Comparison of ENCODE assay signal across 8 cellular contexts in genomic region chr9:119556129-119556875, GRCh38.
A peak's percentile ranks its signal among the peaks of the same experiment; 100 is the strongest.
DNase-seq lines count a peak whose midpoint lies in the region; ATAC-seq, FAIRE-seq and TF ChIP-seq lines count a peak whose summit lies in the region.

No MANE protein-coding gene starts in this region.

- H3K4me3 ChIP-seq in GM12875 (ENCODE audit: low read depth, low read length) (no peak overlapping the region), HFF-Myc (replicated peaks; ENCODE audit: low read depth, low read length) (peak overlapping the region; percentile 9; the same call in 1 of the 2 replicates), MG63 (peak overlapping the region; percentile 19), SJSA1 (no peak overlapping the region), GM12878 (no peak overlapping the region), iPS DF 6.9 (ENCODE audit: low read length) (no peak overlapping the region), sigmoid colon (peak overlapping the region in 3 of 4 donors; percentile 29 to 35 (median 34))
- no peak overlapping the region for H3K4me3 ChIP-seq in effector memory CD4-positive, alpha-beta T cell (ENCODE audit: insufficient read depth, low read depth, low read length, poor library complexity, severe bottlenecking)

- TF ChIP-seq POLR2A in GM12878 (IDR thresholded peaks at IDR 0.05; ENCODE audit: low read depth, low read length) = no peak
- TF ChIP-seq POLR2A in sigmoid colon (IDR thresholded peaks at IDR 0.05) = no peak

- POLR2A ChIA-PET in GM12878 (lab: Charles Lee) = no interaction called here

- peak; percentile 20 for DNase-seq in HFF-Myc (ENCODE audit: extremely low read depth, low read depth)
- peak; percentile 66 for DNase-seq in MG63
- peak; percentile 15 to 56 for DNase-seq in SJSA1 (ENCODE audit: low read depth in 1 of 2, low spot score in 2 of 2)
- DNase-seq in GM12878 (ENCODE audit: low read depth, low spot score) = no peak
- peak; percentile 63 for DNase-seq in iPS DF 6.9 (ENCODE audit: low read depth, low spot score)
- DNase-seq in sigmoid colon = peak; percentile 76
- no peak for DNase-seq in effector memory CD4-positive, alpha-beta T cell

- TF ChIP-seq RAD21 in GM12878 (IDR thresholded peaks at IDR 0.05; ENCODE audit: insufficient read depth, low read depth, low read length) = peak; percentile 72

- in situ Hi-C loops in GM12878 (cut with MboI) = no loop called here

- H3K27ac ChIP-seq in SJSA1 (no peak overlapping the region), GM12878 (ENCODE audit: control insufficient read depth, insufficient read depth) (no peak overlapping the region), iPS DF 6.9 (ENCODE audit: low read length) (no peak overlapping the region), sigmoid colon (no peak overlapping the region)
- H3K27ac ChIP-seq in effector memory CD4-positive, alpha-beta T cell (ENCODE audit: insufficient read depth, low read length, poor library complexity, severe bottlenecking) = no peak overlapping the region

- WGBS in GM12878 (ENCODE audit: insufficient coverage, insufficient replicate concordance, low lambda C conversion rate, missing lambda C conversion rate) = 5% methylated on average over 31 of the region's 31 CpGs
- no CpG with 5 or more reads among the region's 31 CpGs for WGBS in iPS DF 6.9 (ENCODE audit: insufficient coverage, insufficient read length)
- 7 to 10% methylated on average over 31 of the region's 31 CpGs for WGBS in sigmoid colon, 2 donors

- FAIRE-seq in GM12878 (lab: Jason Lieb, UNC) = peak; percentile 75

- no peak overlapping the region for H3K9ac ChIP-seq in GM12878 (ENCODE audit: control insufficient read depth, insufficient read depth, low read length)

- H3K9me3 ChIP-seq in MG63 = no peaks in the 10 kb centered on the region
- no peaks in the 10 kb centered on the region for H3K9me3 ChIP-seq in SJSA1 (replicated peaks)
- no peaks in the 10 kb centered on the region for H3K9me3 ChIP-seq in GM12878 (replicated peaks; ENCODE audit: control insufficient read depth, insufficient read depth, low read length)
- no peaks in the 10 kb centered on the region for H3K9me3 ChIP-seq in iPS DF 6.9 (ENCODE audit: control insufficient read depth, insufficient read depth, low read length)
- no peaks in the 10 kb centered on the region for H3K9me3 ChIP-seq in sigmoid colon
- no peaks in the 10 kb centered on the region for H3K9me3 ChIP-seq in effector memory CD4-positive, alpha-beta T cell (ENCODE audit: control insufficient read depth, low read length)

- no peaks in the 10 kb centered on the region for H3K36me3 ChIP-seq in MG63
- no peaks in the 10 kb centered on the region for H3K36me3 ChIP-seq in SJSA1
- no peaks in the 10 kb centered on the region for H3K36me3 ChIP-seq in GM12878 (ENCODE audit: control insufficient read depth in 2 of 2, insufficient read depth in 2 of 2, low read length in 1 of 2)
- H3K36me3 ChIP-seq in iPS DF 6.9 (ENCODE audit: control insufficient read depth, insufficient read depth, low read length) = no peaks in the 10 kb centered on the region
- no peaks in the 10 kb centered on the region for H3K36me3 ChIP-seq in sigmoid colon
- H3K36me3 ChIP-seq in effector memory CD4-positive, alpha-beta T cell (ENCODE audit: control insufficient read depth, insufficient read depth, low read length) = no peaks in the 10 kb centered on the region

- peak overlapping the region; percentile 67 for H3K4me2 ChIP-seq in GM12878 (ENCODE audit: control insufficient read depth, insufficient read depth)

- no TSS peak for BruUV-seq in GM12878 (replicated peaks; lab: Mats Ljungman, UMichigan)

- H3K27me3 ChIP-seq in MG63 (no peaks in the 10 kb centered on the region), SJSA1 (replicated peaks) (no peaks in the 10 kb centered on the region), GM12878 (replicated peaks in 1 of 2; ENCODE audit: control insufficient read depth in 2 of 2, insufficient read depth in 2 of 2, low read length in 1 of 2) (no peaks in the 10 kb centered on the region), iPS DF 6.9 (ENCODE audit: control insufficient read depth, insufficient read depth, low read length) (no peaks in the 10 kb centered on the region), sigmoid colon (no peaks in the 10 kb centered on the region)
- H3K27me3 ChIP-seq in effector memory CD4-positive, alpha-beta T cell (replicated peaks; ENCODE audit: control insufficient read depth, insufficient read depth, low read length, poor library complexity, severe bottlenecking) = no peaks in the 10 kb centered on the region

- TF ChIP-seq EP300 in GM12878 (IDR thresholded peaks at IDR 0.05; ENCODE audit: borderline replicate concordance in 1 of 2, control insufficient read depth in 1 of 2, low read depth in 2 of 2, low read length in 2 of 2) (no peak), sigmoid colon (IDR thresholded peaks at IDR 0.05) (no peak)

- intact Hi-C loops in GM12878 (cut with micrococcal nuclease; ENCODE audit: unreplicated experiment) = loop anchor here (1.0 kb wide), 2 partner anchors 413 to 793 kb away; no protein-coding TSS in a partner anchor
- intact Hi-C loops in sigmoid colon (cut with DNase I) = loop anchor here (1.0 kb wide), 1 partner anchor 413 kb away; no protein-coding TSS in a partner anchor

- no peak overlapping the region; the same call in 1 of the 2 replicates for H2AFZ ChIP-seq in GM12878 (ENCODE audit: control insufficient read depth, low read depth, low read length)

- H3K4me1 ChIP-seq in SJSA1 (replicated peaks) (no peaks in the 10 kb centered on the region), GM12878 (ENCODE audit: control insufficient read depth, insufficient read depth, low read length) (no peaks in the 10 kb centered on the region), iPS DF 6.9 (ENCODE audit: control insufficient read depth, insufficient read depth, low read length) (no peaks in the 10 kb centered on the region), sigmoid colon (peaks cover 0 to 9% (median 4%) of the 10 kb centered on the region in 4 donors)
- H3K4me1 ChIP-seq in effector memory CD4-positive, alpha-beta T cell (ENCODE audit: control insufficient read depth, insufficient read depth, low read length, poor library complexity, severe bottlenecking) = no peaks in the 10 kb centered on the region

- ATAC-seq in GM12878 = peak; percentile 100

- CTCF ChIA-PET in GM12878 (lab: Yijun Ruan, JAX) = interaction anchor here (0.7 to 2.7 kb wide), 8 partner anchors 9 to 795 kb away, joined by 3 to 21 read pairs (median 3); no protein-coding TSS in a partner anchor

- H4K20me1 ChIP-seq in GM12878 (ENCODE audit: control insufficient read depth, insufficient read depth) = no peaks in the 10 kb centered on the region

- peak; percentile 97 for TF ChIP-seq CTCF in GM12875 (IDR thresholded peaks at IDR 0.05; ENCODE audit: borderline replicate concordance, insufficient read depth, low read depth, low read length)
- peak; percentile 94 for TF ChIP-seq CTCF in HFF-Myc (IDR thresholded peaks at IDR 0.05; ENCODE audit: low read depth, low read length, missing control alignments)
- peak; percentile 85 to 96 (median 91) for TF ChIP-seq CTCF in GM12878 (IDR thresholded peaks at IDR 0.05 in 2 of 3, conservative IDR thresholded peaks at IDR 0.05 in 1 of 3; ENCODE audit: control insufficient read depth in 2 of 3, extremely low read depth in 1 of 3, insufficient read depth in 1 of 3, low read depth in 3 of 3, low read length in 3 of 3)
- peak; percentile 31 to 85 (median 72) for TF ChIP-seq CTCF in sigmoid colon (IDR thresholded peaks at IDR 0.05)

- RAD21 ChIA-PET in GM12878 (lab: Charles Lee; ENCODE audit: unreplicated experiment) = interaction anchor here (1.9 kb wide), 1 partner anchor 413 kb away, joined by 7 read pairs; no protein-coding TSS in a partner anchor

- no peaks in the 10 kb centered on the region for H3K79me2 ChIP-seq in GM12878 (ENCODE audit: control insufficient read depth, insufficient read depth, low read length)

- SMC1A ChIA-PET in GM12878 (lab: Charles Lee; ENCODE audit: uncharacterized antibody, unreplicated experiment) = interaction anchor here (1.0 to 2.2 kb wide), 2 partner anchors 156 to 412 kb away, joined by 3 to 10 read pairs; no protein-coding TSS in a partner anchor

TF ChIP-seq in GM12878, 131 proteins besides CTCF, POLR2A, EP300 and RAD21:
- TF ChIP-seq SMC3 (IDR thresholded peaks at IDR 0.05; ENCODE audit: borderline replicate concordance, low read length) (peak; percentile 81), SMARCA5 (IDR thresholded peaks at IDR 0.05) (peak; percentile 47; the same call in 1 of the 2 replicates), YY1 (IDR thresholded peaks at IDR 0.05; ENCODE audit: low read depth, low read length) (peak; percentile 75), MEF2A (IDR thresholded peaks at IDR 0.05; ENCODE audit: insufficient read depth, low read depth, low read length) (no peak), RUNX3 (IDR thresholded peaks at IDR 0.05; ENCODE audit: low read length) (peak; percentile 58), RB1 (IDR thresholded peaks at IDR 0.05; ENCODE audit: borderline replicate concordance) (peak; percentile 41; the same call in 1 of the 2 replicates), ZNF622 (IDR thresholded peaks at IDR 0.05) (no peak), MTA2 (IDR thresholded peaks at IDR 0.05; ENCODE audit: low read depth) (no peak), CHD1 (IDR thresholded peaks at IDR 0.05; ENCODE audit: low read depth, low read length) (no peak)

Comparison
In these comparisons a context has a peak if more than half of its experiments do, and no peak if none do; other contexts are left out.
1. H3K4me3 ChIP-seq: peak in HFF-Myc (single experiment), MG63 (single experiment) and sigmoid colon (3 of 4); none in GM12875 (single experiment), SJSA1 (single experiment), GM12878 (single experiment), iPS DF 6.9 (single experiment) and effector memory CD4-positive, alpha-beta T cell (single experiment).
2. DNase-seq: peak in HFF-Myc (single experiment), MG63 (single experiment), SJSA1 (2 of 2), iPS DF 6.9 (single experiment) and sigmoid colon (single experiment); none in GM12878 (single experiment) and effector memory CD4-positive, alpha-beta T cell (0 of 3).
3. Peak in every context shown above with its lines, with median percentiles within 50 percentile points of each other: CTCF ChIP-seq.